Comparison of ENCODE assay signal across 24 cellular contexts in genomic region chr5:10363519-10364185, GRCh38.
"Had no signal": no experiment of that assay in that cellular context is flagged by ENCODE, and none has a peak within 500 bp of the region (broad histone marks: within the 10 kb centered on the region; RNA-seq: fewer than 3 reads in every experiment).

No MANE protein-coding gene starts in this region.

- H3K27ac Mint-ChIP-seq: activated CD4-positive, alpha-beta memory T cell treated with anti-CD3 and anti-CD28 coated beads for 36 hours; T-helper 17 cell; type B pancreatic cell had no signal

- H3K27me3 Mint-ChIP-seq: activated CD4-positive, alpha-beta memory T cell treated with anti-CD3 and anti-CD28 coated beads for 36 hours; naive thymus-derived CD8-positive, alpha-beta T cell; T-helper 17 cell; type B pancreatic cell had no signal

- H3K4me3 ChIP-seq: adrenal gland, ascending aorta, esophagus muscularis mucosa, left lung, lung, ovary, psoas muscle, skin epidermis, testis had no signal

- ATAC-seq: right cardiac atrium had no signal

- H3K36me3 ChIP-seq: adrenal gland, ascending aorta, esophagus muscularis mucosa, left lung, ovary had no signal

- H3K4me3 Mint-ChIP-seq: activated CD4-positive, alpha-beta memory T cell treated with anti-CD3 and anti-CD28 coated beads for 36 hours; T-helper 17 cell; type B pancreatic cell had no signal

- H3K9me3 ChIP-seq: adrenal gland, ascending aorta, esophagus muscularis mucosa, left lung, ovary, psoas muscle, testis had no signal

- H3K27me3 ChIP-seq: adrenal gland, ascending aorta, esophagus muscularis mucosa, left lung, ovary, testis had no signal

- H3K9me3 Mint-ChIP-seq: activated CD4-positive, alpha-beta memory T cell treated with anti-CD3 and anti-CD28 coated beads for 36 hours; naive thymus-derived CD8-positive, alpha-beta T cell had no signal

- DNase-seq: activated CD4-positive, alpha-beta memory T cell treated with anti-CD3 and anti-CD28 coated beads for 36 hours; activated CD4-positive, alpha-beta T cell treated with anti-CD3 and anti-CD28 coated beads for 48 hours; activated CD4-positive, CD25-positive, alpha-beta regulatory T cell; activated effector memory CD4-positive, alpha-beta T cell treated with anti-CD3 and anti-CD28 coated beads, Interleukin-2, amount 50 U/mL, for 16 hours; activated naive CD4-positive, alpha-beta T cell treated with anti-CD3 and anti-CD28 coated beads, Interleukin-2, amount 50 U/mL, for 16 hours; adrenal gland; central memory CD4-positive, alpha-beta T cell; effector memory CD4-positive, alpha-beta T cell; hippocampal formation; kidney glomerular epithelial cell; left lung; ovary; psoas muscle; right cardiac atrium; stimulated activated CD4-positive, alpha-beta T cell treated with anti-CD3 and anti-CD28 coated beads, Interleukin-1b, Interleukin-23, amount 100 ng/mL, for 48 hours; SW 1271; T-helper 17 cell; testis had no signal

- H3K27ac ChIP-seq: adrenal gland, ascending aorta, esophagus muscularis mucosa, left lung, ovary, skin epidermis, testis had no signal
